Comparison of ENCODE assay signal across 1 cellular context in genomic region chrX:119693032-119693995, GRCh38.
TF ChIP-seq lines count a peak whose summit lies in the region.

Gene SEPTIN6, minus strand, starts transcription at chrX:119693168. Its CDS starts 63 bp downstream, at chrX:119693105.

TF ChIP-seq in HepG2, 621 proteins besides CTCF, POLR2A, EP300 and RAD21 (continued from another document and continues in another):
- TF ChIP-seq ARID4A (CRISPR knock-in tag; IDR thresholded peaks at IDR 0.05; ENCODE audit: borderline replicate concordance) (peak; percentile 42; the same call in 1 of the 2 replicates), PCBP2 (optimal IDR thresholded peaks at IDR 0.05; ENCODE audit: low read depth, low read length, poor library complexity, severe bottlenecking) (no peak), SPEN (CRISPR knock-in tag; IDR thresholded peaks at IDR 0.05; ENCODE audit: low read depth) (no peak), ZNF296 (CRISPR knock-in tag; conservative IDR thresholded peaks at IDR 0.05) (no peak), TRAFD1 (CRISPR knock-in tag; IDR thresholded peaks at IDR 0.05; ENCODE audit: borderline replicate concordance) (no peak), ZNF251 (CRISPR knock-in tag; IDR thresholded peaks at IDR 0.05) (no peak), ZFP91 (CRISPR knock-in tag; IDR thresholded peaks at IDR 0.05; ENCODE audit: borderline replicate concordance) (peak; percentile 16; the same call in 1 of the 2 replicates), ZNF24 (IDR thresholded peaks at IDR 0.05) (no peak), HBP1 (CRISPR knock-in tag; IDR thresholded peaks at IDR 0.05; ENCODE audit: low read depth) (0 out of 2 replicates have a peak, but pooled peaks have one; percentile 42), ZNF639 (CRISPR knock-in tag; conservative IDR thresholded peaks at IDR 0.05) (no peak), ATF6 (CRISPR knock-in tag; conservative IDR thresholded peaks at IDR 0.05) (no peak), MYC (CRISPR knock-in tag; IDR thresholded peaks at IDR 0.05; ENCODE audit: borderline replicate concordance) (no peak; the same call in 1 of the 2 replicates), ZNF34 (CRISPR knock-in tag; IDR thresholded peaks at IDR 0.05; ENCODE audit: borderline replicate concordance) (no peak), IRX3 (CRISPR knock-in tag; IDR thresholded peaks at IDR 0.05; ENCODE audit: borderline replicate concordance, low read depth) (no peak), KDM6A (CRISPR knock-in tag; IDR thresholded peaks at IDR 0.05; ENCODE audit: low read depth) (no peak), ZFP82 (CRISPR knock-in tag; IDR thresholded peaks at IDR 0.05; ENCODE audit: borderline replicate concordance) (no peak), ZNF33B (CRISPR knock-in tag; IDR thresholded peaks at IDR 0.05) (no peak), PCBP1 (IDR thresholded peaks at IDR 0.05; ENCODE audit: borderline replicate concordance, low read depth, low read length) (0 out of 2 replicates have a peak, but pooled peaks have one; percentile 49), SRY (CRISPR knock-in tag; IDR thresholded peaks at IDR 0.05) (no peak), LRRFIP1 (CRISPR knock-in tag; conservative IDR thresholded peaks at IDR 0.05) (no peak), ZGPAT (CRISPR knock-in tag; IDR thresholded peaks at IDR 0.05) (no peak), HOXD1 (CRISPR knock-in tag; IDR thresholded peaks at IDR 0.05) (no peak), ZNF331 (CRISPR knock-in tag; IDR thresholded peaks at IDR 0.05) (peak; percentile 9; the same call in 1 of the 2 replicates), KDM1A (CRISPR knock-in tag; IDR thresholded peaks at IDR 0.05) (no peak), GABPB1 (CRISPR knock-in tag; IDR thresholded peaks at IDR 0.05) (peak; percentile 54), GATAD1 (CRISPR knock-in tag; IDR thresholded peaks at IDR 0.05) (0 out of 2 replicates have a peak, but pooled peaks have one; percentile 15), ZNF629 (CRISPR knock-in tag; conservative IDR thresholded peaks at IDR 0.05) (no peak), PHF8 (CRISPR knock-in tag; IDR thresholded peaks at IDR 0.05) (peak; percentile 62), NR1H2 (CRISPR knock-in tag; IDR thresholded peaks at IDR 0.05; ENCODE audit: borderline replicate concordance, low read depth) (no peak), MAFK (conservative IDR thresholded peaks at IDR 0.05 in 1 of 2, IDR thresholded peaks at IDR 0.05 in 1 of 2; ENCODE audit: low read length in 2 of 2) (no peak), SMARCE1 (IDR thresholded peaks at IDR 0.05; ENCODE audit: borderline replicate concordance) (no peak), ZNF569 (CRISPR knock-in tag; IDR thresholded peaks at IDR 0.05; ENCODE audit: borderline replicate concordance) (no peak), NFAT5 (CRISPR knock-in tag; IDR thresholded peaks at IDR 0.05) (no peak), SALL1 (CRISPR knock-in tag; IDR thresholded peaks at IDR 0.05) (peak; percentile 21; the same call in 1 of the 2 replicates), ZNF615 (CRISPR knock-in tag; IDR thresholded peaks at IDR 0.05; ENCODE audit: borderline replicate concordance) (no peak), YEATS4 (CRISPR knock-in tag; IDR thresholded peaks at IDR 0.05; ENCODE audit: borderline replicate concordance) (no peak)
